ENCODE assay signal across 18 cellular contexts in the genomic region with DNA sequence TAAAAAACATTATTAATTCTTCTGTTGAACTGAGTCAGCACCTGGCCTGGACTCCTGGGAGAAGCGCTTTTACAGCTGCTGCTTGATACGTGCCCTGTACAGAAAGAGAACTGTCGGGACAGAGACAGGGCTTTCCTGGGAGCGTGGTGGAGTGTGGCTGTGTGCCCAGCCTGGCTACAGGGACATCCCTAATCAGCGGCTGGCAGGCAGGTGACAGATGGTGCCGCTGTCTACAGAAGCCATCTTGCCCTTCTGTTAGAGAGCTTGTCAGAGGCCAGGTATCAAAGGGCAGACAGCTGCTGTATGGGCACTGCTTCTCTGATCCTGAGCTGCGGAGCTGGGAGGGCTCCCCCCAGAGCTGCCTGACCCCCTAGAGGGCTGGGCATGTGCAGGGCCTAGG.
A peak's percentile ranks its signal among the peaks of the same experiment; 100 is the strongest.
DNase-seq lines count a peak whose midpoint lies in the region; ATAC-seq, FAIRE-seq and TF ChIP-seq lines count a peak whose summit lies in the region.
"Had no signal": no experiment of that assay in that cellular context is flagged by ENCODE, and none has a peak within 500 bp of the region (broad histone marks: within the 10 kb centered on the region; RNA-seq: fewer than 3 reads in every experiment).

No MANE protein-coding gene starts in this region.

- no peak overlapping the region for H3K14ac ChIP-seq in H9 (ENCODE audit: insufficient read depth, low read length)

- H3K27ac ChIP-seq in SK-N-SH (ENCODE audit: low read depth in 2 of 2, low read length in 1 of 2) (peak overlapping the region in 1 of 2 experiments; percentile 85; a peak in 2 of 4 replicates), lower lobe of right lung (no peak overlapping the region), H9 (ENCODE audit: insufficient read length, low read depth, low read length) (no peak overlapping the region)
- H3K27ac ChIP-seq: foreskin keratinocyte, uterus had no signal

- H3K79me2 ChIP-seq in SK-N-SH (ENCODE audit: insufficient read depth): no peaks in the 10 kb centered on the region
- H3K79me2 ChIP-seq in H9 (ENCODE audit: insufficient read depth, low read length): no peaks in the 10 kb centered on the region

- H3K9ac ChIP-seq in SK-N-SH (no peak overlapping the region), H9 (ENCODE audit: extremely low read depth, insufficient read length, low read length) (no peak overlapping the region)

- H4K8ac ChIP-seq in H9 (replicated peaks; ENCODE audit: insufficient read length, low read depth, low read length): no peak overlapping the region

- H3K18ac ChIP-seq in H9 (ENCODE audit: insufficient read length, low read depth, low read length): no peak overlapping the region

- H3T11ph ChIP-seq in H9 (ENCODE audit: low read length): no peak overlapping the region

- TF ChIP-seq CTCF in D721Med (IDR thresholded peaks at IDR 0.05; ENCODE audit: insufficient read depth, missing control alignments) (no peak), SK-N-SH (IDR thresholded peaks at IDR 0.05) (no peak), mesothelial cell of epicardium (IDR thresholded peaks at IDR 0.05; ENCODE audit: unreplicated experiment) (no peak), lower lobe of right lung (IDR thresholded peaks at IDR 0.05) (no peak), H9 (conservative IDR thresholded peaks at IDR 0.05) (no peak)

- H3K4me3 Mint-ChIP-seq in mesothelial cell of epicardium: no peak overlapping the region
- H3K4me3 Mint-ChIP-seq in H9: no peak overlapping the region
- H3K4me3 Mint-ChIP-seq: activated naive CD8-positive, alpha-beta T cell treated with anti-CD3 and anti-CD28 coated beads, Interleukin-2, amount 50 U/mL, for 24 hours; activated T-cell treated with anti-CD3 and anti-CD28 coated beads, Interleukin-2, amount 50 U/mL, for 72 hours; central memory CD8-positive, alpha-beta T cell; memory B cell had no signal

- no peak overlapping the region for H3K4me3 ChIP-seq in SK-N-SH (ENCODE audit: low read depth in 2 of 2, low read length in 1 of 2)
- H3K4me3 ChIP-seq in lower lobe of right lung: no peak overlapping the region
- H3K4me3 ChIP-seq: uterus had no signal

- H4K20me1 ChIP-seq in SK-N-SH (ENCODE audit: insufficient read depth) (no peaks in the 10 kb centered on the region), H9 (ENCODE audit: control insufficient read depth, insufficient read depth, insufficient read length) (no peaks in the 10 kb centered on the region)

- no peak for ATAC-seq in lower lobe of right lung
- ATAC-seq: activated naive CD8-positive, alpha-beta T cell treated with anti-CD3 and anti-CD28 coated beads, Interleukin-2, amount 50 U/mL, for 24 hours; activated T-cell treated with anti-CD3 and anti-CD28 coated beads, Interleukin-2, amount 50 U/mL, for 72 hours; foreskin keratinocyte had no signal

- H4K5ac ChIP-seq in H9 (ENCODE audit: insufficient read length, low read depth, low read length): no peak overlapping the region

- H3K27me3 ChIP-seq in SK-N-SH (ENCODE audit: insufficient read depth) (no peaks in the 10 kb centered on the region), lower lobe of right lung (ENCODE audit: low read depth) (no peaks in the 10 kb centered on the region), H9 (ENCODE audit: insufficient read depth, low read length) (no peaks in the 10 kb centered on the region)
- H3K27me3 ChIP-seq: uterus had no signal

- peaks cover 10% of the 10 kb centered on the region for H3K36me3 Mint-ChIP-seq in mesothelial cell of epicardium
- H3K36me3 Mint-ChIP-seq in H9 (ENCODE audit: insufficient read depth in 1 of 3, low read depth in 3 of 3): peaks cover 4 to 15% (median 7%) of the 10 kb centered on the region in 3 experiments; a peak in 6 of 7 replicates
- H3K36me3 Mint-ChIP-seq: memory B cell had no signal

- TF ChIP-seq RAD21 in SK-N-SH (IDR thresholded peaks at IDR 0.05; ENCODE audit: low read length): 0 out of 2 replicates have a peak, but pooled peaks have one; percentile 17

- H3K23me2 ChIP-seq in H9 (ENCODE audit: insufficient read length, low read depth, low read length, poor library complexity, severe bottlenecking): no peaks in the 10 kb centered on the region

- TF ChIP-seq EP300 in SK-N-SH (IDR thresholded peaks at IDR 0.05; ENCODE audit: borderline replicate concordance in 1 of 2, low read depth in 1 of 2, low read length in 1 of 2): peak in 1 of 2 experiments; percentile 29; a peak in 1 of 4 replicates

- intact Hi-C loops in lower lobe of right lung (cut with DNase I): no loop called here

- CTCF ChIA-PET in SK-N-SH (lab: Yijun Ruan, JAX): interaction anchor here (0.8 to 2.4 kb wide), 8 partner anchors 16 to 364 kb away, joined by 3 to 17 read pairs (median 3); no protein-coding TSS in a partner anchor

- no peaks in the 10 kb centered on the region for H3K9me2 ChIP-seq in SK-N-SH

- no peak overlapping the region for H2AK5ac ChIP-seq in H9 (ENCODE audit: insufficient read length, low read length)

- H3K27ac Mint-ChIP-seq in mesothelial cell of epicardium (peak overlapping the region; percentile 88), H9 (no peak overlapping the region)
- H3K27ac Mint-ChIP-seq: activated naive CD8-positive, alpha-beta T cell treated with anti-CD3 and anti-CD28 coated beads, Interleukin-2, amount 50 U/mL, for 24 hours; activated T-cell treated with anti-CD3 and anti-CD28 coated beads, Interleukin-2, amount 50 U/mL, for 72 hours; memory B cell had no signal

- H3K9me3 Mint-ChIP-seq in mesothelial cell of epicardium: peaks cover 13% of the 10 kb centered on the region
- H3K9me3 Mint-ChIP-seq in H9: peaks cover 9% of the 10 kb centered on the region in 2 experiments
- H3K9me3 Mint-ChIP-seq: central memory CD8-positive, alpha-beta T cell had no signal

- H2AFZ ChIP-seq in SK-N-SH (ENCODE audit: low read depth) (no peak overlapping the region), H9 (ENCODE audit: low read length) (no peak overlapping the region)

- H3K4me1 Mint-ChIP-seq in mesothelial cell of epicardium (peaks cover 67% of the 10 kb centered on the region), H9 (peaks cover 13 to 33% of the 10 kb centered on the region in 2 experiments)
- H3K4me1 Mint-ChIP-seq: activated naive CD8-positive, alpha-beta T cell treated with anti-CD3 and anti-CD28 coated beads, Interleukin-2, amount 50 U/mL, for 24 hours; central memory CD8-positive, alpha-beta T cell; memory B cell had no signal

- no peak overlapping the region for H4K91ac ChIP-seq in H9 (ENCODE audit: insufficient read length, low read depth, low read length)

- FAIRE-seq in D721Med (lab: Jason Lieb, UNC): no peak
- FAIRE-seq: H54 had no signal

- no peaks in the 10 kb centered on the region for H3F3A ChIP-seq in SK-N-SH (replicated peaks; ENCODE audit: insufficient read depth)

- H3K23ac ChIP-seq in H9 (ENCODE audit: insufficient read length, low read depth, low read length): no peak overlapping the region

- H3K36me3 ChIP-seq in SK-N-SH (replicated peaks in 1 of 2; ENCODE audit: control insufficient read depth in 1 of 2, insufficient read depth in 2 of 2, low read length in 1 of 2) (no peaks in the 10 kb centered on the region), lower lobe of right lung (no peaks in the 10 kb centered on the region)
- H3K36me3 ChIP-seq: uterus had no signal

- no peak overlapping the region for H2BK20ac ChIP-seq in H9 (ENCODE audit: low read depth, low read length, poor library complexity, severe bottlenecking)

- H3K4me2 ChIP-seq in SK-N-SH (no peak overlapping the region), H9 (ENCODE audit: insufficient read depth, insufficient read length, low read length) (no peak overlapping the region)

- no peaks in the 10 kb centered on the region for H3K79me1 ChIP-seq in H9 (ENCODE audit: insufficient read depth, low read depth, low read length, poor library complexity, severe bottlenecking)

- H3K56ac ChIP-seq in H9 (ENCODE audit: insufficient read length, low read depth, low read length): no peak overlapping the region

- DNase-seq in D721Med (ENCODE audit: insufficient read length, low spot score) (peak; percentile 41), NCI-H146 treated with DMSO at 0.1 percent for 48 hours (lab: John Stamatoyannopoulos, UW; ENCODE audit: unreplicated experiment) (peak; percentile 21), SK-N-SH (peak; percentile 73), mesothelial cell of epicardium (ENCODE audit: low spot score in 2 of 2, unreplicated experiment in 2 of 2) (no peak), lower lobe of right lung (no peak), H9 (no peak)
- no peak for DNase-seq in effector CD8-positive, alpha-beta T cell (lab: John Stamatoyannopoulos, UW)
- no peak for DNase-seq in stimulated activated CD4-positive, alpha-beta T cell treated with anti-CD3 and anti-CD28 coated beads, Interleukin-12 subunit alpha, Interleukin-12 subunit beta, amount 100 ng/mL, for 4 hours
- DNase-seq: activated CD4-positive, alpha-beta T cell treated with anti-CD3 and anti-CD28 coated beads, Interleukin-2, amount 50 U/mL, for 4 hours; activated naive CD8-positive, alpha-beta T cell treated with anti-CD3 and anti-CD28 coated beads, Interleukin-2, amount 50 U/mL, for 24 hours; activated T-cell treated with anti-CD3 and anti-CD28 coated beads, Interleukin-2, amount 50 U/mL, for 72 hours; DMS79; foreskin keratinocyte; stimulated activated naive CD4-positive, alpha-beta T cell; uterus had no signal

- POLR2A ChIA-PET in SK-N-SH (lab: Yijun Ruan, JAX): interaction anchor here (1.8 kb wide), 1 partner anchor 11 kb away, joined by 4 read pairs; no protein-coding TSS in a partner anchor

- H2BK15ac ChIP-seq in H9 (ENCODE audit: low read depth, low read length): no peak overlapping the region

- no peak overlapping the region for H2BK5ac ChIP-seq in H9 (ENCODE audit: insufficient read length, low read length)

- no peak overlapping the region for H2BK12ac ChIP-seq in H9 (ENCODE audit: insufficient read length, low read depth, low read length)

- 81% methylated on average over 5 of the region's 7 CpGs for WGBS in SK-N-SH (ENCODE audit: low lambda C conversion rate)
- no CpG with 5 or more reads among the region's 7 CpGs for WGBS in H9 (ENCODE audit: extremely low coverage, insufficient read length, low lambda C conversion rate)

- H3K4ac ChIP-seq in H9 (ENCODE audit: low read depth, low read length): no peak overlapping the region

- no peaks in the 10 kb centered on the region for H3K27me3 Mint-ChIP-seq in mesothelial cell of epicardium (ENCODE audit: low read depth)
- no peaks in the 10 kb centered on the region; the same call in 1 of the 2 replicates for H3K27me3 Mint-ChIP-seq in H9 (ENCODE audit: low read depth)
- H3K27me3 Mint-ChIP-seq: activated naive CD8-positive, alpha-beta T cell treated with anti-CD3 and anti-CD28 coated beads, Interleukin-2, amount 50 U/mL, for 24 hours had no signal

- H3K9me3 ChIP-seq in SK-N-SH (no peaks in the 10 kb centered on the region), lower lobe of right lung (no peaks in the 10 kb centered on the region), H9 (ENCODE audit: control insufficient read depth, low read depth, low read length) (no peaks in the 10 kb centered on the region)
- H3K9me3 ChIP-seq: uterus had no signal

- H3K4me1 ChIP-seq in SK-N-SH (ENCODE audit: control insufficient read depth in 1 of 2, insufficient read depth in 2 of 2, low read depth in 1 of 2, low read length in 1 of 2) (peaks cover 27 to 80% of the 10 kb centered on the region in 2 experiments; a peak in 3 of 4 replicates), lower lobe of right lung (no peaks in the 10 kb centered on the region), H9 (ENCODE audit: insufficient read depth, low read length) (no peaks in the 10 kb centered on the region; the same call in 1 of the 2 replicates)
- H3K4me1 ChIP-seq: foreskin keratinocyte, uterus had no signal

- H2BK120ac ChIP-seq in H9 (ENCODE audit: low read depth, low read length, poor library complexity, severe bottlenecking): no peak overlapping the region

Comparison
In these comparisons a context has a peak if more than half of its experiments do, and no peak if none do; other contexts are left out.
1. DNase-seq: peak in D721Med (single experiment), NCI-H146 treated with DMSO at 0.1 percent for 48 hours (single experiment) and SK-N-SH (single experiment); none in mesothelial cell of epicardium (0 of 2), lower lobe of right lung (single experiment), effector CD8-positive, alpha-beta T cell (single experiment), stimulated activated CD4-positive, alpha-beta T cell treated with anti-CD3 and anti-CD28 coated beads, Interleukin-12 subunit alpha, Interleukin-12 subunit beta, amount 100 ng/mL, for 4 hours (single experiment) and H9 (single experiment).